ENCODE assay signal across 9 cellular contexts in the genomic region with DNA sequence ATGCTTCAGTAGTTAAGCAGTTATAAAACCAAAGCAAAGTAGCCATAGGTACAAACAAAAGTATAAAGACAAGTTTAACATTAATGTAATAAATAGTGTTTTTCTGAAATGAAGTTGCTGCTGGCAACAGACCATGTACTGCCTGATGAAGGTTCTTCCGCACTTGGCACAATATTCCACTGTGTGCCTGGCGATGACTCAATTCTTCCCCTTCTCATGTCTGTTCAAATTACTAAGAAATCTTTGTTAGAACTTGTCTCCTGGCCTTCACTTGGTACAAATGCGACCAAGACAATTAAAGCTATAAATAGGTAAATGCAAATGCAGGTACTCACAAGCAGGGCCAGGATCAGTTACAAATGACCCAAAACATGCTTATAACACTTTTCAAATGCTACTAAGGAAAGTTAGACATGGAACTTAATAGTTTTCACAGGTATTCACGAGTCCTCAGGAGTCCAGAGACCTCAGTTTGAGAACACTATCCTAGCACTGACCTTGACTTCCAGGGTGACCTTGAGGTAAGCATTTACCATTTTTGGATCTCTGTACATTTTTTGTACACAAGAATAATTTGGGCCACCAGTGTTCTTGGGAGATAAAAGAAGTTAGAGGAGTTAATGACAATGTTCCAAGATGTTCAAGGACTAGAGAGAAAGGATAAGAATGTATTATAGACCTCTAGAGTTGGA. TPM values are rescaled to one million over a fixed set of nuclear protein-coding genes. Genes with fewer than 3 reads are reported as not detected.
DNase-seq lines count a peak whose midpoint lies in the region; ATAC-seq and TF ChIP-seq lines count a peak whose summit lies in the region.
"Had no signal": no experiment of that assay in that cellular context is flagged by ENCODE, and none has a peak within 500 bp of the region (broad histone marks: within the 10 kb centered on the region; RNA-seq: fewer than 3 reads in every experiment).

No MANE protein-coding gene starts in this region.

- peaks cover 7% of the 10 kb centered on the region for H3K27me3 ChIP-seq in skeletal muscle satellite cell (ENCODE audit: control insufficient read depth, insufficient read depth, low read length)

- H3K4me2 ChIP-seq in skeletal muscle satellite cell (ENCODE audit: low read length), result peak overlapping the region; percentile 5

- ATAC-seq in SK-N-SH treated with all-trans-retinoic acid at 6 μM for 48 hours, result peak; percentile 56

- H3K27ac ChIP-seq in caudate nucleus (ENCODE audit: low read depth, low read length), result no peak overlapping the region

- H3K36me3 ChIP-seq in skeletal muscle satellite cell (ENCODE audit: insufficient read depth, low read length), result no peaks in the 10 kb centered on the region

- DNase-seq in GM12865 (ENCODE audit: low read depth) (peak; percentile 52), fibroblast of peridontal ligament (ENCODE audit: extremely low read depth) (peak; percentile 42), HuH-7.5 (ENCODE audit: low spot score) (no peak), NCI-H82 (lab: John Stamatoyannopoulos, UW) (no peak), caudate nucleus (lab: John Stamatoyannopoulos, UW) (no peak), NCI-H524 (lab: John Stamatoyannopoulos, UW) (no peak)
- DNase-seq: activated CD4-positive, CD25-positive, alpha-beta regulatory T cell treated with anti-CD3 and anti-CD28 coated beads, Interleukin-2, amount 50 U/mL, for 72 hours had no signal

- H3K9ac ChIP-seq in skeletal muscle satellite cell (ENCODE audit: low read depth, low read length), result peak overlapping the region; percentile 36

- no peak overlapping the region for H3K4me3 ChIP-seq in GM12865 (ENCODE audit: low read depth, low read length)
- no peak overlapping the region for H3K4me3 ChIP-seq in skeletal muscle satellite cell (ENCODE audit: low read length)

- no peak for TF ChIP-seq CTCF in GM12865 (IDR thresholded peaks at IDR 0.05; ENCODE audit: insufficient read depth, low read depth, low read length, missing control alignments)

- peaks cover 23% of the 10 kb centered on the region for H3K4me1 ChIP-seq in skeletal muscle satellite cell (ENCODE audit: control insufficient read depth, insufficient read depth, low read length)

- peaks cover 3% of the 10 kb centered on the region for H3K9me3 ChIP-seq in skeletal muscle satellite cell (replicated peaks; ENCODE audit: low read length)

TF ChIP-seq in SK-N-SH treated with all-trans-retinoic acid at 6 μM for 48 hours, 23 proteins besides CTCF, POLR2A, EP300 and RAD21:
- TF ChIP-seq ISL1 (CRISPR knock-in tag; IDR thresholded peaks at IDR 0.05), result 0 out of 2 replicates have a peak, but pooled peaks have one; percentile 26
- TF ChIP-seq GLIS3 (CRISPR knock-in tag; IDR thresholded peaks at IDR 0.05), result no peak
- 0 out of 2 replicates have a peak, but pooled peaks have one; percentile 17 for TF ChIP-seq TOX (CRISPR knock-in tag; IDR thresholded peaks at IDR 0.05; ENCODE audit: borderline replicate concordance)

RNA-seq across cellular contexts. Expression of gene DDR1, which starts 8.1 kb away (rescaled TPM):
- 3.8 and 3.9 TPM in 2 replicates for total RNA-seq in skeletal muscle satellite cell (2012; rRNA removed)

RNA-seq across cellular contexts. Expression of gene GTF2H4, which starts 31.8 kb away (rescaled TPM):
- 6.3 and 7.0 TPM in 2 replicates for total RNA-seq in skeletal muscle satellite cell (2012; rRNA removed)

RNA-seq across cellular contexts. Expression of gene VARS2, which starts 37.9 kb away (rescaled TPM):
- total RNA-seq in skeletal muscle satellite cell (2012; rRNA removed), result 13.9 and 15.9 TPM in 2 replicates

RNA-seq across cellular contexts. Expression of gene SFTA2, which starts 55.8 kb away (rescaled TPM):
- total RNA-seq in skeletal muscle satellite cell (2012; rRNA removed), result not detected in 2 replicates

Comparison
In these comparisons a context has a peak if more than half of its experiments do, and no peak if none do; other contexts are left out.
1. DNase-seq: peak in GM12865 (single experiment) and fibroblast of peridontal ligament (single experiment); none in HuH-7.5 (single experiment), NCI-H82 (single experiment), caudate nucleus (0 of 61) and NCI-H524 (0 of 2).